Comparison of ENCODE assay signal across 15 cellular contexts in the genomic region with DNA sequence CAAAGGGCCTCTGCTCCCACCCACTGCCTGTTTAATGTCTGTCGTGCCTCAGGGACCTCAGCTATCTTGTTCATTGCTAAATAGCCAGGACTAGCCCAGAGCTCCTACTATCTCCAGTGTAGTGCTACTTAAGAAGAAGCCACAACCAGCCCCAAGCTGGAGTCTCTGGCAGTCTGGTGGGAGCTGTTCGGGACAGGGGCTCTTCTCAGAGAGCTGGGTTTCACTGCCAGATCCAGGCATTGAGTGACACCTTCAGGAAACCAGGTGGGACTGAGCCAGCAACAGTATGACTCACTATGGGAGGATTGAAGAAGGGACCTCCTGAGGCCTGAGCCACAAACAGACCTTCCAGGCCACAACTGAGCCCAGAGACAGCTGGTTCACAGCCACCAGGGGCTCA. TPM values are rescaled to one million over a fixed set of nuclear protein-coding genes. Genes with fewer than 3 reads are reported as not detected.
DNase-seq lines count a peak whose midpoint lies in the region; ATAC-seq, FAIRE-seq and TF ChIP-seq lines count a peak whose summit lies in the region.
"Had no signal": no experiment of that assay in that cellular context is flagged by ENCODE, and none has a peak within 500 bp of the region (broad histone marks: within the 10 kb centered on the region; RNA-seq: fewer than 3 reads in every experiment).

No MANE protein-coding gene starts in this region.

- intact Hi-C loops in GM12878 (cut with micrococcal nuclease; ENCODE audit: unreplicated experiment), result no loop called here
- intact Hi-C loops in activated CD4-positive, alpha-beta T cell treated with anti-CD3 and anti-CD28 coated beads for 36 hours (cut with DNase I, micrococcal nuclease), result no loop called here

- no peaks in the 10 kb centered on the region for H3K79me1 ChIP-seq in mesenchymal stem cell (replicated peaks; ENCODE audit: low read length, poor library complexity, severe bottlenecking)

- no peak overlapping the region for H2BK12ac ChIP-seq in mesenchymal stem cell (ENCODE audit: low read length in 2 of 2)

- no peak for TF ChIP-seq POLR2A in GM12878 (IDR thresholded peaks at IDR 0.05; ENCODE audit: low read depth, low read length)

- no peak for FAIRE-seq in GM12878 (lab: Jason Lieb, UNC)

- no peak overlapping the region for H3K9ac ChIP-seq in GM12878 (ENCODE audit: control insufficient read depth, insufficient read depth, low read length)
- H3K9ac ChIP-seq in mesenchymal stem cell (ENCODE audit: low read length), result peak overlapping the region; percentile 56

- no peaks in the 10 kb centered on the region for H3K9me3 Mint-ChIP-seq in activated CD4-positive, alpha-beta T cell treated with anti-CD3 and anti-CD28 coated beads for 36 hours (ENCODE audit: low read depth)
- no peaks in the 10 kb centered on the region for H3K9me3 Mint-ChIP-seq in osteocyte (ENCODE audit: unreplicated experiment)
- H3K9me3 Mint-ChIP-seq in T-helper 2 cell treated with Interferon-gamma antibody and Interleukin-4, amounts not matched to agents 5 μg/mL and 100 μg/mL, for 36 hours, result no peaks in the 10 kb centered on the region
- H3K9me3 Mint-ChIP-seq: activated naive CD4-positive, alpha-beta T cell treated with anti-CD3 and anti-CD28 coated beads, Interleukin-2, amount 50 U/mL, for 24 hours; CD8-positive, alpha-beta memory T cell had no signal

- no peak overlapping the region for H2BK120ac ChIP-seq in mesenchymal stem cell (ENCODE audit: low read depth, low read length)

- H3K4me3 ChIP-seq in GM12878 (no peak overlapping the region), mesenchymal stem cell (ENCODE audit: insufficient read depth in 1 of 2, low read depth in 1 of 2, low read length in 2 of 2) (no peak overlapping the region)

- H2BK15ac ChIP-seq in mesenchymal stem cell (ENCODE audit: low read depth, poor library complexity, severe bottlenecking), result no peak overlapping the region

- POLR2A ChIA-PET in GM12878 (lab: Charles Lee), result no interaction called here
- POLR2A ChIA-PET in activated CD4-positive, alpha-beta T cell treated with anti-CD3 and anti-CD28 coated beads for 36 hours (lab: Charles Lee), result no interaction called here

- no peaks in the 10 kb centered on the region for H3K4me1 Mint-ChIP-seq in activated CD4-positive, alpha-beta T cell treated with anti-CD3 and anti-CD28 coated beads for 36 hours
- no peaks in the 10 kb centered on the region for H3K4me1 Mint-ChIP-seq in osteocyte (ENCODE audit: unreplicated experiment)
- H3K4me1 Mint-ChIP-seq in T-helper 2 cell treated with Interferon-gamma antibody and Interleukin-4, amounts not matched to agents 5 μg/mL and 100 μg/mL, for 36 hours (ENCODE audit: low read depth), result no peaks in the 10 kb centered on the region
- H3K4me1 Mint-ChIP-seq: activated naive CD4-positive, alpha-beta T cell treated with anti-CD3 and anti-CD28 coated beads, Interleukin-2, amount 50 U/mL, for 24 hours; CD8-positive, alpha-beta memory T cell had no signal

- no peak overlapping the region for H3K27ac Mint-ChIP-seq in activated CD4-positive, alpha-beta T cell treated with anti-CD3 and anti-CD28 coated beads for 36 hours
- no peak overlapping the region for H3K27ac Mint-ChIP-seq in osteocyte (ENCODE audit: unreplicated experiment)
- no peak overlapping the region for H3K27ac Mint-ChIP-seq in T-helper 2 cell treated with Interferon-gamma antibody and Interleukin-4, amounts not matched to agents 5 μg/mL and 100 μg/mL, for 36 hours
- H3K27ac Mint-ChIP-seq: activated naive CD4-positive, alpha-beta T cell treated with anti-CD3 and anti-CD28 coated beads, Interleukin-2, amount 50 U/mL, for 24 hours; CD8-positive, alpha-beta memory T cell had no signal

- peak; percentile 31 for TF ChIP-seq RAD21 in GM12878 (IDR thresholded peaks at IDR 0.05; ENCODE audit: insufficient read depth, low read depth, low read length)

- H4K91ac ChIP-seq in mesenchymal stem cell (ENCODE audit: low read length), result no peak overlapping the region

- no peak overlapping the region for H3K4me3 Mint-ChIP-seq in activated CD4-positive, alpha-beta T cell treated with anti-CD3 and anti-CD28 coated beads for 36 hours
- no peak overlapping the region for H3K4me3 Mint-ChIP-seq in osteocyte (ENCODE audit: unreplicated experiment)
- H3K4me3 Mint-ChIP-seq in T-helper 2 cell treated with Interferon-gamma antibody and Interleukin-4, amounts not matched to agents 5 μg/mL and 100 μg/mL, for 36 hours, result no peak overlapping the region
- H3K4me3 Mint-ChIP-seq: activated naive CD4-positive, alpha-beta T cell treated with anti-CD3 and anti-CD28 coated beads, Interleukin-2, amount 50 U/mL, for 24 hours; CD8-positive, alpha-beta memory T cell had no signal

- H2AFZ ChIP-seq in GM12878 (ENCODE audit: control insufficient read depth, low read depth, low read length), result no peak overlapping the region
- no peak overlapping the region for H2AFZ ChIP-seq in mesenchymal stem cell (ENCODE audit: low read depth, low read length)

- CTCF ChIA-PET in GM12878 (lab: Yijun Ruan, JAX), result interaction anchor here (0.8 to 1.8 kb wide), 3 partner anchors 10 to 318 kb away, joined by 3 to 9 read pairs (median 6); no protein-coding TSS in a partner anchor
- CTCF ChIA-PET in activated CD4-positive, alpha-beta T cell treated with anti-CD3 and anti-CD28 coated beads for 36 hours (lab: Charles Lee), result no interaction called here

- no peaks in the 10 kb centered on the region for H3K9me3 ChIP-seq in GM12878 (replicated peaks; ENCODE audit: control insufficient read depth, insufficient read depth, low read length)
- no peaks in the 10 kb centered on the region for H3K9me3 ChIP-seq in mesenchymal stem cell (ENCODE audit: control insufficient read depth, low read length)

- H3K27ac ChIP-seq in GM12878 (ENCODE audit: control insufficient read depth, insufficient read depth) (no peak overlapping the region), mesenchymal stem cell (ENCODE audit: low read length, poor library complexity, severe bottlenecking) (no peak overlapping the region)

- BruUV-seq in GM12878 (replicated peaks; lab: Mats Ljungman, UMichigan), result no TSS peak

- SMC1A ChIA-PET in GM12878 (lab: Charles Lee; ENCODE audit: uncharacterized antibody, unreplicated experiment), result interaction anchor here (0.8 kb wide), 1 partner anchor 15 kb away, joined by 3 read pairs; no protein-coding TSS in a partner anchor

- H3K4me1 ChIP-seq in GM12878 (ENCODE audit: control insufficient read depth, insufficient read depth, low read length) (no peaks in the 10 kb centered on the region; the same call in 1 of the 2 replicates), mesenchymal stem cell (ENCODE audit: control insufficient read depth, insufficient read depth, low read depth, low read length) (peaks cover 21% of the 10 kb centered on the region)

- peak; percentile 85 for DNase-seq in Daoy (ENCODE audit: low read depth)
- DNase-seq in GM12878 (ENCODE audit: low read depth, low spot score), result no peak
- no peak for DNase-seq in mesenchymal stem cell
- DNase-seq in activated CD4-positive, alpha-beta T cell treated with anti-CD3 and anti-CD28 coated beads for 36 hours, result no peak
- DNase-seq in osteocyte (ENCODE audit: extremely low spot score, unreplicated experiment), result no peak
- no peak for DNase-seq in T-helper 2 cell treated with Interferon-gamma antibody and Interleukin-4, amounts not matched to agents 5 μg/mL and 100 μg/mL, for 36 hours (ENCODE audit: low spot score)
- DNase-seq: activated CD4-positive, alpha-beta T cell treated with anti-CD3 and anti-CD28 coated beads for 1 hour; CD8-positive, alpha-beta memory T cell; HCEC 1CT; left cardiac atrium; NCI-H187; SHP77 treated with DMSO at 0.1 percent for 48 hours had no signal

- H2BK5ac ChIP-seq in mesenchymal stem cell (ENCODE audit: low read depth, low read length, poor library complexity, severe bottlenecking), result no peak overlapping the region

- no peak overlapping the region for H4K8ac ChIP-seq in mesenchymal stem cell (ENCODE audit: low read length)

- no peak overlapping the region for H2AK5ac ChIP-seq in mesenchymal stem cell (ENCODE audit: low read length, severe bottlenecking)

- ATAC-seq in HG02588 (IDR thresholded peaks at IDR 0.05; ENCODE audit: unreplicated experiment) (peak; percentile 38), GM12878 (peak; percentile 51), GM18498 (IDR thresholded peaks at IDR 0.05; ENCODE audit: unreplicated experiment) (no peak)
- no peak for ATAC-seq in activated CD4-positive, alpha-beta T cell treated with anti-CD3 and anti-CD28 coated beads for 36 hours
- ATAC-seq: left cardiac atrium had no signal

- no peak overlapping the region for H3K4me2 ChIP-seq in GM12878 (ENCODE audit: control insufficient read depth, insufficient read depth)
- no peak overlapping the region for H3K4me2 ChIP-seq in mesenchymal stem cell (ENCODE audit: low read length, poor library complexity, severe bottlenecking)

- RAD21 ChIA-PET in GM12878 (lab: Charles Lee; ENCODE audit: unreplicated experiment), result interaction anchor here (0.6 to 1.9 kb wide), 3 partner anchors 10 to 289 kb away, joined by 4 to 6 read pairs (median 4); no protein-coding TSS in a partner anchor

- no peak for TF ChIP-seq EP300 in GM12878 (IDR thresholded peaks at IDR 0.05; ENCODE audit: borderline replicate concordance in 1 of 2, control insufficient read depth in 1 of 2, low read depth in 2 of 2, low read length in 2 of 2)

- H3K23ac ChIP-seq in mesenchymal stem cell (ENCODE audit: low read length in 2 of 2), result no peak overlapping the region

- H3K27me3 ChIP-seq in GM12878 (replicated peaks in 1 of 2; ENCODE audit: control insufficient read depth in 2 of 2, insufficient read depth in 2 of 2, low read length in 1 of 2), result peaks cover 0 to 4% of the 10 kb centered on the region in 2 experiments; a peak in 2 of 4 replicates
- peaks cover 0 to 17% of the 10 kb centered on the region in 2 experiments for H3K27me3 ChIP-seq in mesenchymal stem cell (ENCODE audit: control insufficient read depth in 1 of 2, insufficient read depth in 1 of 2, low read length in 2 of 2)

- peaks cover 3% of the 10 kb centered on the region for H3K27me3 Mint-ChIP-seq in activated CD4-positive, alpha-beta T cell treated with anti-CD3 and anti-CD28 coated beads for 36 hours
- peaks cover 23% of the 10 kb centered on the region for H3K27me3 Mint-ChIP-seq in osteocyte (ENCODE audit: unreplicated experiment)
- no peaks in the 10 kb centered on the region for H3K27me3 Mint-ChIP-seq in T-helper 2 cell treated with Interferon-gamma antibody and Interleukin-4, amounts not matched to agents 5 μg/mL and 100 μg/mL, for 36 hours (ENCODE audit: low read depth)
- H3K27me3 Mint-ChIP-seq: activated naive CD4-positive, alpha-beta T cell treated with anti-CD3 and anti-CD28 coated beads, Interleukin-2, amount 50 U/mL, for 24 hours had no signal

- no peaks in the 10 kb centered on the region for H3K36me3 Mint-ChIP-seq in activated CD4-positive, alpha-beta T cell treated with anti-CD3 and anti-CD28 coated beads for 36 hours (ENCODE audit: low read depth)
- no peaks in the 10 kb centered on the region for H3K36me3 Mint-ChIP-seq in osteocyte (ENCODE audit: unreplicated experiment)
- H3K36me3 Mint-ChIP-seq in T-helper 2 cell treated with Interferon-gamma antibody and Interleukin-4, amounts not matched to agents 5 μg/mL and 100 μg/mL, for 36 hours (ENCODE audit: low read depth), result no peaks in the 10 kb centered on the region
- H3K36me3 Mint-ChIP-seq: activated naive CD4-positive, alpha-beta T cell treated with anti-CD3 and anti-CD28 coated beads, Interleukin-2, amount 50 U/mL, for 24 hours; CD8-positive, alpha-beta memory T cell had no signal

- H3K36me3 ChIP-seq in GM12878 (ENCODE audit: control insufficient read depth in 2 of 2, insufficient read depth in 2 of 2, low read length in 1 of 2) (no peaks in the 10 kb centered on the region), mesenchymal stem cell (ENCODE audit: control insufficient read depth in 1 of 2, insufficient read depth in 2 of 2, low read depth in 1 of 2, low read length in 2 of 2) (no peaks in the 10 kb centered on the region)

- H3K79me2 ChIP-seq in GM12878 (ENCODE audit: control insufficient read depth, insufficient read depth, low read length), result no peaks in the 10 kb centered on the region

- no peak overlapping the region for H3K18ac ChIP-seq in mesenchymal stem cell (ENCODE audit: low read depth in 1 of 2, low read length in 2 of 2)

- no peak; a peak in 1 of 6 replicates for TF ChIP-seq CTCF in GM12878 (IDR thresholded peaks at IDR 0.05 in 2 of 3, conservative IDR thresholded peaks at IDR 0.05 in 1 of 3; ENCODE audit: control insufficient read depth in 2 of 3, extremely low read depth in 1 of 3, insufficient read depth in 1 of 3, low read depth in 3 of 3, low read length in 3 of 3)
- no peak for TF ChIP-seq CTCF in osteocyte (IDR thresholded peaks at IDR 0.05)

- no peak overlapping the region for H3K4ac ChIP-seq in mesenchymal stem cell (ENCODE audit: low read depth in 1 of 2, low read length in 2 of 2)

- H3K14ac ChIP-seq in mesenchymal stem cell (ENCODE audit: low read length in 2 of 2), result no peak overlapping the region

- in situ Hi-C loops in GM12878 (cut with MboI), result no loop called here

- WGBS in GM12878 (ENCODE audit: insufficient coverage, insufficient replicate concordance, low lambda C conversion rate, missing lambda C conversion rate), result 0% methylated on average over 2 of the region's 2 CpGs
- 54% methylated on average over 2 of the region's 2 CpGs for WGBS in mesenchymal stem cell

- no peaks in the 10 kb centered on the region for H4K20me1 ChIP-seq in GM12878 (ENCODE audit: control insufficient read depth, insufficient read depth)

RNA-seq across cellular contexts. Expression of a gene that starts 25.4 kb away (rescaled TPM):
- 0.06 TPM in 1 of 2 replicates, not detected in the other for total RNA-seq in Daoy (2014; rRNA removed; shearing (Covaris generic))
- 0.51 and 1.9 TPM in 2 replicates for total RNA-seq in GM12878 (2013; cell fraction: nucleolus; rRNA removed)
- total RNA-seq in GM12878 (2014; rRNA removed) (0.11 and 0.27 TPM in 2 replicates), GM12878 (2014; rRNA removed; fragmentation: Illumina TruSeq; extraction: Trizol) (0.04 TPM in 1 of 2 replicates, not detected in the other), GM12878 (2021) (0.21 and 0.24 TPM in 2 replicates), osteocyte (0.39 and 0.99 TPM in 2 replicates)
- 0.31 TPM for polyA plus RNA-seq in GM12878 (2011; ENCODE audit: low read depth)
- polyA plus RNA-seq in GM12878 (2011; rRNA removed) (0.36 and 0.50 TPM in 2 replicates), GM12878 (2014; fragmentation: Illumina TruSeq; extraction: Trizol) (0.07 and 0.11 TPM in 2 replicates), GM12878 (2014; fragmentation: Nextera tagmentation; extraction: Ambion mirVana) (under 1 TPM in 1 of 2 experiments, not detected in 1; 0.07 TPM), GM12878 (2014; rRNA removed) (0.10 and 0.46 TPM in 2 replicates), GM12878 (2016; fragmentation: Nextera tagmentation; extraction: Ambion mirVana) (under 1 TPM; 0.09 to 0.44 TPM)
- polyA plus RNA-seq in GM12878 (2011; cell fraction: cytosol; rRNA removed), result 0.67 and 0.77 TPM in 2 replicates
- polyA plus RNA-seq in GM12878 (2011; cell fraction: nucleus; rRNA removed), result 1.5 and 2.1 TPM in 2 replicates
- 0.48 and 0.60 TPM in 2 replicates for polyA plus RNA-seq in GM12878 (2012)
- 0.22 and 0.72 TPM in 2 replicates for polyA minus RNA-seq in GM12878 (2011; rRNA and poly(A)+ RNA removed)
- not detected in 2 replicates for polyA minus RNA-seq in GM12878 (2011; cell fraction: cytosol; rRNA and poly(A)+ RNA removed)
- 0.67 and 1.3 TPM in 2 replicates for polyA minus RNA-seq in GM12878 (2011; cell fraction: nucleus; rRNA and poly(A)+ RNA removed)
- polyA plus RNA-seq in mesenchymal stem cell (2013, experiment 1 of 2), result 0.03 TPM
- polyA plus RNA-seq in mesenchymal stem cell (2013, experiment 2 of 2), result 0.04 TPM
- total RNA-seq in activated CD4-positive, alpha-beta T cell treated with anti-CD3 and anti-CD28 coated beads for 36 hours, result under 1 TPM; 0.32 to 0.43 TPM
- total RNA-seq: left cardiac atrium had no signal
- polyA plus RNA-seq: CD8-positive, alpha-beta memory T cell had no signal

RNA-seq across cellular contexts. Expression of a gene that starts 59.6 kb away (rescaled TPM):
- total RNA-seq in Daoy (2014; rRNA removed; shearing (Covaris generic)), result 0.21 and 2.7 TPM in 2 replicates
- 345 and 349 TPM in 2 replicates for total RNA-seq in GM12878 (2013; cell fraction: nucleolus; rRNA removed)
- total RNA-seq in GM12878 (2014; rRNA removed) (360 and 370 TPM in 2 replicates), GM12878 (2014; rRNA removed; fragmentation: Illumina TruSeq; extraction: Trizol) (423 and 431 TPM in 2 replicates), GM12878 (2021) (740 and 758 TPM in 2 replicates), osteocyte (not detected in 2 replicates)
- polyA plus RNA-seq in GM12878 (2011; ENCODE audit: low read depth), result 582 TPM
- polyA plus RNA-seq in GM12878 (2011; rRNA removed) (411 and 682 TPM in 2 replicates), GM12878 (2014; fragmentation: Illumina TruSeq; extraction: Trizol) (972 and 1,013 TPM in 2 replicates), GM12878 (2014; fragmentation: Nextera tagmentation; extraction: Ambion mirVana) (10 to 100 TPM; 24.1 to 48.8 TPM), GM12878 (2014; rRNA removed) (675 and 692 TPM in 2 replicates), GM12878 (2016; fragmentation: Nextera tagmentation; extraction: Ambion mirVana) (1,000 to 10,000 TPM in 1 of 2 experiments, 100 to 1,000 TPM in 1; 977 to 1,034 TPM)
- polyA plus RNA-seq in GM12878 (2011; cell fraction: cytosol; rRNA removed), result 985 and 1,156 TPM in 2 replicates
- polyA plus RNA-seq in GM12878 (2011; cell fraction: nucleus; rRNA removed), result 492 and 615 TPM in 2 replicates
- 791 and 943 TPM in 2 replicates for polyA plus RNA-seq in GM12878 (2012)
- polyA minus RNA-seq in GM12878 (2011; rRNA and poly(A)+ RNA removed), result 1,330 and 1,556 TPM in 2 replicates
- 364 and 402 TPM in 2 replicates for polyA minus RNA-seq in GM12878 (2011; cell fraction: cytosol; rRNA and poly(A)+ RNA removed)
- 131 and 171 TPM in 2 replicates for polyA minus RNA-seq in GM12878 (2011; cell fraction: nucleus; rRNA and poly(A)+ RNA removed)
- polyA plus RNA-seq in mesenchymal stem cell (2013, experiment 1 of 2), result 0.97 TPM
- polyA plus RNA-seq in mesenchymal stem cell (2013, experiment 2 of 2), result 0.95 TPM
- total RNA-seq in activated CD4-positive, alpha-beta T cell treated with anti-CD3 and anti-CD28 coated beads for 36 hours, result 100 to 1,000 TPM; 174 to 214 TPM

Comparison
In these comparisons a context has a peak if more than half of its experiments do, and no peak if none do; other contexts are left out.
1. ATAC-seq: peak in HG02588 (single experiment) and GM12878 (single experiment); none in activated CD4-positive, alpha-beta T cell treated with anti-CD3 and anti-CD28 coated beads for 36 hours (single experiment) and GM18498 (single experiment).
2. RNA of a gene that starts 59.6 kb away (total RNA-seq): 345 to 758 TPM in GM12878 and 174 to 214 TPM in activated CD4-positive, alpha-beta T cell treated with anti-CD3 and anti-CD28 coated beads for 36 hours; 0.21 to 2.7 TPM in Daoy and not detected in osteocyte; every median in the first group is over 10 times any median in the second.